Comparison of ENCODE assay signal across 9 cellular contexts in genomic region chr3:9914559-9915251, GRCh38. TPM values are rescaled to one million over a fixed set of nuclear protein-coding genes. Genes with fewer than 3 reads are reported as not detected.
DNase-seq lines count a peak whose midpoint lies in the region; ATAC-seq and TF ChIP-seq lines count a peak whose summit lies in the region.
"Had no signal": no experiment of that assay in that cellular context is flagged by ENCODE, and none has a peak within 500 bp of the region (broad histone marks: within the 10 kb centered on the region; RNA-seq: fewer than 3 reads in every experiment).

No MANE protein-coding gene starts in this region.

- peak overlapping the region; percentile 49 for H3K4me3 ChIP-seq in CD8-positive, alpha-beta memory T cell (ENCODE audit: low read length)
- H3K4me3 ChIP-seq in HL-60 (replicated peaks; ENCODE audit: insufficient read depth, low read length) (peak overlapping the region; percentile 38; the same call in 1 of the 2 replicates), duodenal mucosa (ENCODE audit: low read depth in 1 of 2, low read length in 2 of 2) (peak overlapping the region; percentile 61 to 63), neutrophil (ENCODE audit: low read depth in 1 of 2, low read length in 1 of 2) (peak overlapping the region; percentile 66 to 70)

- peaks cover 9% of the 10 kb centered on the region for H3K4me1 ChIP-seq in CD8-positive, alpha-beta memory T cell (ENCODE audit: insufficient read depth, low read length)
- H3K4me1 ChIP-seq in duodenal mucosa (ENCODE audit: control insufficient read depth in 1 of 2, insufficient read depth in 2 of 2, low read length in 2 of 2), result peaks cover 46 to 48% of the 10 kb centered on the region in 2 donors
- H3K4me1 ChIP-seq in neutrophil (ENCODE audit: control insufficient read depth in 1 of 2, insufficient read depth in 1 of 2, low read depth in 1 of 2, low read length in 1 of 2), result peaks cover 32 to 34% of the 10 kb centered on the region in 2 experiments

- CTCF ChIA-PET in CD8-positive, alpha-beta memory T cell (lab: Charles Lee), result interaction anchor here (1.5 to 2.7 kb wide), 2 partner anchors 18 to 106 kb away, joined by 3 to 11 read pairs; partner anchors contain the start of gene CRELD1

- POLR2A ChIA-PET in CD8-positive, alpha-beta memory T cell (lab: Charles Lee), result interaction anchor here (2.1 to 2.9 kb wide), 2 partner anchors 18 to 24 kb away, joined by 4 to 14 read pairs; partner anchors contain the start of genes CRELD1 and JAGN1

- no peak overlapping the region for H3K27ac ChIP-seq in CD8-positive, alpha-beta memory T cell (ENCODE audit: low read depth, low read length)
- H3K27ac ChIP-seq in HL-60 (replicated peaks) (no peak overlapping the region), duodenal mucosa (ENCODE audit: low read depth, low read length) (peak overlapping the region; percentile 71), neutrophil (no peak overlapping the region)

- no peak overlapping the region for H3K27ac Mint-ChIP-seq in CD8-positive, alpha-beta memory T cell

- H3K4me1 Mint-ChIP-seq in CD8-positive, alpha-beta memory T cell, result peaks cover 7 to 21% (median 15%) of the 10 kb centered on the region in 3 donors

- H3K27me3 Mint-ChIP-seq in CD8-positive, alpha-beta memory T cell, result peaks cover 7 to 16% of the 10 kb centered on the region in 2 donors

- no peaks in the 10 kb centered on the region for H3K9me3 ChIP-seq in CD8-positive, alpha-beta memory T cell (ENCODE audit: low read length)
- H3K9me3 ChIP-seq in duodenal mucosa (ENCODE audit: control insufficient read depth in 1 of 2, low read length in 2 of 2), result no peaks in the 10 kb centered on the region
- H3K9me3 ChIP-seq in neutrophil, result no peaks in the 10 kb centered on the region

- DNase-seq in CD8-positive, alpha-beta memory T cell, result no peak
- DNase-seq in HL-60 (ENCODE audit: low read depth in 1 of 2, low spot score in 1 of 2), result no peak
- DNase-seq in NCI-H526 treated with DMSO at 0.1 percent for 48 hours (lab: John Stamatoyannopoulos, UW), result no peak
- DNase-seq in NOMO-1 (lab: John Stamatoyannopoulos, UW; ENCODE audit: unreplicated experiment in 2 of 2), result no peak

- TF ChIP-seq CTCF in HL-60 (IDR thresholded peaks at IDR 0.05; ENCODE audit: insufficient read depth, low read length) (no peak), neutrophil (IDR thresholded peaks at IDR 0.05) (no peak)

- no peaks in the 10 kb centered on the region for H3K36me3 ChIP-seq in CD8-positive, alpha-beta memory T cell (ENCODE audit: insufficient read depth, low read length)
- H3K36me3 ChIP-seq in duodenal mucosa (ENCODE audit: control insufficient read depth in 1 of 2, insufficient read depth in 2 of 2, low read length in 2 of 2) (peaks cover under 1 to 26% of the 10 kb centered on the region in 2 donors), neutrophil (no peaks in the 10 kb centered on the region)

- H3K27me3 ChIP-seq in CD8-positive, alpha-beta memory T cell (ENCODE audit: insufficient read depth, low read length, poor library complexity, severe bottlenecking), result no peaks in the 10 kb centered on the region
- no peaks in the 10 kb centered on the region for H3K27me3 ChIP-seq in HL-60 (ENCODE audit: insufficient read depth, poor library complexity, severe bottlenecking)
- no peaks in the 10 kb centered on the region for H3K27me3 ChIP-seq in duodenal mucosa (ENCODE audit: control insufficient read depth in 1 of 2, insufficient read depth in 2 of 2, low read length in 2 of 2)
- H3K27me3 ChIP-seq in neutrophil, result no peaks in the 10 kb centered on the region

- H3K9me3 Mint-ChIP-seq in CD8-positive, alpha-beta memory T cell, result no peaks in the 10 kb centered on the region

- peak overlapping the region in 6 of 7 donors; percentile 50 to 83 (median 62) for H3K4me3 Mint-ChIP-seq in CD8-positive, alpha-beta memory T cell

- peak overlapping the region; percentile 53 to 70 for H3K9ac ChIP-seq in duodenal mucosa (ENCODE audit: low read depth in 1 of 2, low read length in 2 of 2)

- no peak for ATAC-seq in GM18907 (IDR thresholded peaks at IDR 0.05; ENCODE audit: unreplicated experiment)
- no peak for ATAC-seq in GM21528 (IDR thresholded peaks at IDR 0.05; ENCODE audit: low FRiP score, unreplicated experiment)

- peaks cover 0 to 2% (median 2%) of the 10 kb centered on the region in 3 donors for H3K36me3 Mint-ChIP-seq in CD8-positive, alpha-beta memory T cell

RNA-seq across cellular contexts. Expression of gene IL17RC, which starts 2.2 kb away (rescaled TPM):
- under 1 TPM; 0.20 to 0.31 TPM for total RNA-seq in CD8-positive, alpha-beta memory T cell
- 11.0 TPM for polyA plus RNA-seq in CD8-positive, alpha-beta memory T cell

RNA-seq across cellular contexts. Expression of gene IL17RE, which starts 12.1 kb away (rescaled TPM):
- total RNA-seq in CD8-positive, alpha-beta memory T cell, result 1 to 10 TPM in 1 of 2 experiments, under 1 TPM in 1; 0.47 to 1.2 TPM
- 1.2 TPM for polyA plus RNA-seq in CD8-positive, alpha-beta memory T cell

RNA-seq across cellular contexts. Expression of gene CRELD1, which starts 18.9 kb away (rescaled TPM):
- 10 to 100 TPM; 14.0 to 16.0 TPM for total RNA-seq in CD8-positive, alpha-beta memory T cell
- 24.5 TPM for polyA plus RNA-seq in CD8-positive, alpha-beta memory T cell

RNA-seq across cellular contexts. Expression of gene JAGN1, which starts 24.3 kb away (rescaled TPM):
- total RNA-seq in CD8-positive, alpha-beta memory T cell, result 10 to 100 TPM; 55.5 to 59.0 TPM
- polyA plus RNA-seq in CD8-positive, alpha-beta memory T cell, result 44.4 TPM

RNA-seq across cellular contexts. Expression of gene CIDEC, which starts 34.7 kb away (rescaled TPM):
- not detected for total RNA-seq in CD8-positive, alpha-beta memory T cell
- not detected for polyA plus RNA-seq in CD8-positive, alpha-beta memory T cell
- total RNA-seq: LHCN-M2 had no signal
